Comparison of ENCODE assay signal across 17 cellular contexts in genomic region chr14:38500125-38500524, GRCh38.
DNase-seq lines count a peak whose midpoint lies in the region; ATAC-seq, FAIRE-seq and TF ChIP-seq lines count a peak whose summit lies in the region.
"Had no signal": no experiment of that assay in that cellular context is flagged by ENCODE, and none has a peak within 500 bp of the region (broad histone marks: within the 10 kb centered on the region; RNA-seq: fewer than 3 reads in every experiment).

No MANE protein-coding gene starts in this region.

- POLR2A ChIA-PET in IMR-90 (lab: Charles Lee; ENCODE audit: unreplicated experiment) (no interaction called here), GM12878 (lab: Charles Lee) (no interaction called here)

- H3K18ac ChIP-seq in IMR-90 (ENCODE audit: low read depth, low read length): no peak overlapping the region

- no peak overlapping the region for H2BK15ac ChIP-seq in IMR-90 (ENCODE audit: low read depth, low read length)

- intact Hi-C loops in IMR-90 (cut with micrococcal nuclease) (no loop called here), GM12878 (cut with micrococcal nuclease; ENCODE audit: unreplicated experiment) (no loop called here)

- RAD21 ChIA-PET in GM12878 (lab: Charles Lee; ENCODE audit: unreplicated experiment): no interaction called here

- H3K4me1 ChIP-seq in IMR-90 (ENCODE audit: control insufficient read depth, insufficient read depth, low read length) (peaks cover 2% of the 10 kb centered on the region; the same call in 1 of the 2 replicates), GM12878 (ENCODE audit: control insufficient read depth, insufficient read depth, low read length) (no peaks in the 10 kb centered on the region), MM.1S (ENCODE audit: low read length) (no peaks in the 10 kb centered on the region)
- H3K4me1 ChIP-seq: Peyer's patch had no signal

- H3K23ac ChIP-seq in IMR-90 (ENCODE audit: low read depth, low read length): no peak overlapping the region

- H3K56ac ChIP-seq in IMR-90 (ENCODE audit: extremely low read depth, insufficient read depth, low read length): no peak overlapping the region

- no peaks in the 10 kb centered on the region for H3K9me2 ChIP-seq in MM.1S (replicated peaks; ENCODE audit: insufficient read depth, low read length)

- SMC1A ChIA-PET in GM12878 (lab: Charles Lee; ENCODE audit: uncharacterized antibody, unreplicated experiment): no interaction called here

- in situ Hi-C loops in IMR-90 (cut with MboI; ENCODE audit: low sequenced_read_pairs) (no loop called here), GM12878 (cut with MboI) (no loop called here)

- H3K27ac ChIP-seq in IMR-90 (ENCODE audit: insufficient read depth, low read length) (no peak overlapping the region), GM12878 (ENCODE audit: control insufficient read depth, insufficient read depth) (no peak overlapping the region), caudate nucleus (ENCODE audit: low read depth, low read length) (no peak overlapping the region), MM.1S (ENCODE audit: low read length) (no peak overlapping the region)
- H3K27ac ChIP-seq: Peyer's patch had no signal

- no peak overlapping the region for H4K91ac ChIP-seq in IMR-90 (ENCODE audit: insufficient read depth, low read depth, low read length)

- TF ChIP-seq RAD21 in IMR-90 (IDR thresholded peaks at IDR 0.05; ENCODE audit: low read length) (no peak), GM12878 (IDR thresholded peaks at IDR 0.05; ENCODE audit: insufficient read depth, low read depth, low read length) (no peak)

- TF ChIP-seq POLR2A in IMR-90 (IDR thresholded peaks at IDR 0.05; ENCODE audit: low read depth, low read length) (no peak), GM12878 (IDR thresholded peaks at IDR 0.05; ENCODE audit: low read depth, low read length) (no peak)

- no peak overlapping the region for H2AK9ac ChIP-seq in IMR-90 (replicated peaks; ENCODE audit: low read depth, low read length, poor library complexity)

- TF ChIP-seq CTCF in IMR-90 (conservative IDR thresholded peaks at IDR 0.05; ENCODE audit: low read depth, low read length) (no peak), GM12878 (IDR thresholded peaks at IDR 0.05 in 2 of 3, conservative IDR thresholded peaks at IDR 0.05 in 1 of 3; ENCODE audit: control insufficient read depth in 2 of 3, extremely low read depth in 1 of 3, insufficient read depth in 1 of 3, low read depth in 3 of 3, low read length in 3 of 3) (no peak), fibroblast of the aortic adventitia (IDR thresholded peaks at IDR 0.05; ENCODE audit: insufficient read depth, low read length) (no peak), MM.1S (IDR thresholded peaks at IDR 0.05; ENCODE audit: low read length) (no peak)

- H2BK20ac ChIP-seq in IMR-90 (ENCODE audit: low read depth, low read length): no peak overlapping the region

- no peaks in the 10 kb centered on the region for H3F3A ChIP-seq in MM.1S (ENCODE audit: insufficient read depth, low read length)

- no peak for TF ChIP-seq EP300 in GM12878 (IDR thresholded peaks at IDR 0.05; ENCODE audit: borderline replicate concordance in 1 of 2, control insufficient read depth in 1 of 2, low read depth in 2 of 2, low read length in 2 of 2)

- H3K9ac ChIP-seq in IMR-90 (ENCODE audit: low read depth, low read length): no peak overlapping the region
- H3K9ac ChIP-seq in GM12878 (ENCODE audit: control insufficient read depth, insufficient read depth, low read length): no peak overlapping the region
- no peak overlapping the region for H3K9ac ChIP-seq in MM.1S (ENCODE audit: low read length)

- dilution Hi-C loops in IMR-90 (cut with HindIII; ENCODE audit: low sequenced_read_pairs, unreplicated experiment): no loop called here

- H3K79me2 ChIP-seq in GM12878 (ENCODE audit: control insufficient read depth, insufficient read depth, low read length) (no peaks in the 10 kb centered on the region), MM.1S (ENCODE audit: low read length) (no peaks in the 10 kb centered on the region)

- H4K20me1 ChIP-seq in IMR-90 (ENCODE audit: insufficient read depth, low read length) (no peaks in the 10 kb centered on the region), GM12878 (ENCODE audit: control insufficient read depth, insufficient read depth) (no peaks in the 10 kb centered on the region), MM.1S (ENCODE audit: insufficient read depth, low read length) (no peaks in the 10 kb centered on the region)

- no peak overlapping the region for H3K14ac ChIP-seq in IMR-90 (replicated peaks; ENCODE audit: low read depth, low read length)

- no peaks in the 10 kb centered on the region for H3K27me3 ChIP-seq in IMR-90 (ENCODE audit: control insufficient read depth, insufficient read depth, low read length)
- no peaks in the 10 kb centered on the region for H3K27me3 ChIP-seq in GM12878 (replicated peaks in 1 of 2; ENCODE audit: control insufficient read depth in 2 of 2, insufficient read depth in 2 of 2, low read length in 1 of 2)
- no peaks in the 10 kb centered on the region for H3K27me3 ChIP-seq in MM.1S (replicated peaks; ENCODE audit: insufficient read depth, low read length)
- H3K27me3 ChIP-seq: Peyer's patch had no signal

- peak; percentile 53 for ATAC-seq in IMR-90 (ENCODE audit: low read depth)
- no peak for ATAC-seq in GM12878
- ATAC-seq: GM23338 had no signal

- H2BK5ac ChIP-seq in IMR-90 (ENCODE audit: low read depth, low read length, poor library complexity, severe bottlenecking): no peak overlapping the region

- H3K9me3 ChIP-seq in IMR-90 (ENCODE audit: control insufficient read depth, insufficient read depth, low read length) (no peaks in the 10 kb centered on the region), GM12878 (replicated peaks; ENCODE audit: control insufficient read depth, insufficient read depth, low read length) (no peaks in the 10 kb centered on the region), MM.1S (replicated peaks; ENCODE audit: insufficient read depth, low read length) (no peaks in the 10 kb centered on the region)
- H3K9me3 ChIP-seq: Peyer's patch had no signal

- DNase-seq in IMR-90: peak; percentile 33
- DNase-seq in GM12878 (ENCODE audit: low read depth, low spot score): no peak
- peak; percentile 21 for DNase-seq in fibroblast of the aortic adventitia (ENCODE audit: low read depth)
- DNase-seq in caudate nucleus (lab: John Stamatoyannopoulos, UW): no peak
- DNase-seq in effector CD8-positive, alpha-beta T cell (lab: John Stamatoyannopoulos, UW): no peak
- no peak for DNase-seq in MM.1S
- DNase-seq in cerebellar cortex (ENCODE audit: low spot score): no peak
- DNase-seq: Calu3, DMS153, DND-41, H9, Karpas-422, NCI-H2029, NCI-H69, Peyer's patch, SHP77 treated with DMSO at 0.1 percent for 48 hours had no signal

- H3K36me3 ChIP-seq in IMR-90 (ENCODE audit: control insufficient read depth, insufficient read depth, low read length) (no peaks in the 10 kb centered on the region), GM12878 (ENCODE audit: control insufficient read depth in 2 of 2, insufficient read depth in 2 of 2, low read length in 1 of 2) (no peaks in the 10 kb centered on the region), MM.1S (replicated peaks; ENCODE audit: insufficient read depth, low read length) (no peaks in the 10 kb centered on the region)
- H3K36me3 ChIP-seq: Peyer's patch had no signal

- no peak overlapping the region for H3K4me2 ChIP-seq in IMR-90 (ENCODE audit: low read depth, low read length)
- H3K4me2 ChIP-seq in GM12878 (ENCODE audit: control insufficient read depth, insufficient read depth): no peak overlapping the region
- H3K4me2 ChIP-seq in MM.1S (ENCODE audit: low read depth, low read length): no peak overlapping the region
- H3K4me2 ChIP-seq: GM23338 had no signal

- H2AK5ac ChIP-seq in IMR-90 (ENCODE audit: low read depth, low read length): no peak overlapping the region

- no peak overlapping the region for H4K5ac ChIP-seq in IMR-90 (ENCODE audit: low read depth, low read length)

- no peak overlapping the region for H3K4me3 ChIP-seq in IMR-90 (ENCODE audit: insufficient read depth, low read depth, low read length)
- no peak overlapping the region for H3K4me3 ChIP-seq in GM12878
- H3K4me3 ChIP-seq in fibroblast of the aortic adventitia (ENCODE audit: low read depth, low read length): no peak overlapping the region
- no peak overlapping the region for H3K4me3 ChIP-seq in MM.1S (ENCODE audit: low read length)
- H3K4me3 ChIP-seq: GM23338, Peyer's patch had no signal

- no peak overlapping the region for H4K8ac ChIP-seq in IMR-90 (ENCODE audit: low read depth in 2 of 2, low read length in 2 of 2)

- H2AFZ ChIP-seq in IMR-90 (replicated peaks; ENCODE audit: low read length, poor library complexity) (no peak overlapping the region), GM12878 (ENCODE audit: control insufficient read depth, low read depth, low read length) (no peak overlapping the region), MM.1S (ENCODE audit: low read length) (no peak overlapping the region)
- H2AFZ ChIP-seq: GM23338 had no signal

- no peaks in the 10 kb centered on the region for H3K79me1 ChIP-seq in IMR-90 (ENCODE audit: low read depth in 1 of 2, low read length in 2 of 2)

- no peaks in the 10 kb centered on the region for H3K9me1 ChIP-seq in IMR-90 (ENCODE audit: insufficient read depth, low read length)

- CTCF ChIA-PET in IMR-90 (lab: Yijun Ruan, JAX): no interaction called here
- CTCF ChIA-PET in GM12878 (lab: Yijun Ruan, JAX): no interaction called here

- peak; percentile 27 for FAIRE-seq in GM12878 (lab: Jason Lieb, UNC)

- no peak overlapping the region for H3K4ac ChIP-seq in IMR-90 (ENCODE audit: low read depth, low read length)

- BruUV-seq in IMR-90 (replicated peaks; lab: Mats Ljungman, UMichigan): no TSS peak
- BruUV-seq in GM12878 (replicated peaks; lab: Mats Ljungman, UMichigan): no TSS peak

- no peak overlapping the region for H2BK120ac ChIP-seq in IMR-90 (ENCODE audit: low read depth, low read length)

TF ChIP-seq in IMR-90, 13 proteins besides CTCF, POLR2A, EP300 and RAD21 (continues in another document):
- TF ChIP-seq CHD1 (IDR thresholded peaks at IDR 0.05; ENCODE audit: low read depth, low read length): no peak

TF ChIP-seq in GM12878, 131 proteins besides CTCF, POLR2A, EP300 and RAD21 (continues in another document):
- TF ChIP-seq BCL3 (IDR thresholded peaks at IDR 0.05; ENCODE audit: borderline replicate concordance, insufficient read depth, low read depth, low read length, poor library complexity, severe bottlenecking): no peak

Comparison
In these comparisons a context has a peak if more than half of its experiments do, and no peak if none do; other contexts are left out.
1. DNase-seq: peak in IMR-90 (single experiment) and fibroblast of the aortic adventitia (single experiment); none in GM12878 (single experiment), caudate nucleus (0 of 61), effector CD8-positive, alpha-beta T cell (single experiment), MM.1S (single experiment) and cerebellar cortex (single experiment).